9 cellular contexts compared by ENCODE assay signal in genomic region chr11:27722117-27722844, GRCh38. TPM values are rescaled to one million over a fixed set of nuclear protein-coding genes. Genes with fewer than 3 reads are reported as not detected.
DNase-seq lines count a peak whose midpoint lies in the region; ATAC-seq and TF ChIP-seq lines count a peak whose summit lies in the region.
"Had no signal": no experiment of that assay in that cellular context is flagged by ENCODE, and none has a peak within 500 bp of the region (broad histone marks: within the 10 kb centered on the region; RNA-seq: fewer than 3 reads in every experiment).

No MANE protein-coding gene starts in this region.

- H3K4me3 ChIP-seq in BJ (ENCODE audit: low read depth, low read length) (peak overlapping the region; percentile 58), thoracic aorta (peak overlapping the region; percentile 65)

- ATAC-seq in GM19463 (IDR thresholded peaks at IDR 0.05; ENCODE audit: unreplicated experiment) = peak; percentile 44
- ATAC-seq in WTC11 = peak; percentile 8
- ATAC-seq in thoracic aorta (ENCODE audit: insufficient number of reproducible peaks, low FRiP score, low read depth) = no peak
- no peak for ATAC-seq in HG02623 (IDR thresholded peaks at IDR 0.05; ENCODE audit: unreplicated experiment)

- peaks cover 71% of the 10 kb centered on the region for H3K27me3 Mint-ChIP-seq in WTC11 (ENCODE audit: low read depth)

- peaks cover 6% of the 10 kb centered on the region for H3K27me3 ChIP-seq in BJ (ENCODE audit: control insufficient read depth, insufficient read depth, low read length)
- peaks cover 9% of the 10 kb centered on the region for H3K27me3 ChIP-seq in thoracic aorta (replicated peaks; ENCODE audit: insufficient read depth)

- H3K4me1 ChIP-seq in thoracic aorta (ENCODE audit: control insufficient read depth in 1 of 2, low read depth in 2 of 2) = peaks cover 17 to 19% of the 10 kb centered on the region in 2 donors

- H3K36me3 Mint-ChIP-seq in WTC11 = no peaks in the 10 kb centered on the region

- peak overlapping the region; percentile 94 for H3K4me3 Mint-ChIP-seq in WTC11
- H3K4me3 Mint-ChIP-seq: central memory CD8-positive, alpha-beta T cell had no signal

- no peak overlapping the region for H3K27ac ChIP-seq in thoracic aorta

- no peak overlapping the region for H3K27ac Mint-ChIP-seq in WTC11

- DNase-seq in BJ (ENCODE audit: low read depth) (no peak), WTC11 (ENCODE audit: low spot score) (peak; percentile 62), iPS-NIHi11 (ENCODE audit: low spot score) (peak; percentile 50), thoracic aorta (ENCODE audit: low spot score) (no peak), posterior vena cava (ENCODE audit: low spot score) (no peak), foreskin melanocyte (no peak)

- H3K4me1 Mint-ChIP-seq in WTC11 = peaks cover 35% of the 10 kb centered on the region
- H3K4me1 Mint-ChIP-seq: central memory CD8-positive, alpha-beta T cell had no signal

- CTCF ChIA-PET in BJ (lab: Yijun Ruan, JAX) = interaction anchor here (0.8 to 2.1 kb wide), 2 partner anchors 205 to 977 kb away, joined by 4 to 5 read pairs; no protein-coding TSS in a partner anchor
- CTCF ChIA-PET in WTC11 (lab: Charles Lee) = interaction anchor here (0.7 to 9.1 kb wide), 5 partner anchors 16 to 952 kb away, joined by 3 to 184 read pairs (median 4); partner anchors contain the start of gene BDNF

- TF ChIP-seq CTCF in BJ (IDR thresholded peaks at IDR 0.05; ENCODE audit: insufficient read depth, low read depth, low read length) = no peak
- no peak for TF ChIP-seq CTCF in WTC11 (IDR thresholded peaks at IDR 0.05)
- no peak for TF ChIP-seq CTCF in thoracic aorta (IDR thresholded peaks at IDR 0.05)

- intact Hi-C loops in posterior vena cava (cut with DNase I) = loop anchor here in 1 of 2 donors (10.0 kb wide), 1 partner anchor 133 kb away; no protein-coding TSS in a partner anchor

- POLR2A ChIA-PET in BJ (lab: Charles Lee) (no interaction called here), WTC11 (lab: Charles Lee) (interaction anchor here (0.6 to 1.6 kb wide), 3 partner anchors 22 to 829 kb away, joined by 5 to 10 read pairs (median 9); partner anchors contain the start of genes BDNF, KIF18A and METTL15)

- no peaks in the 10 kb centered on the region for H3K9me3 Mint-ChIP-seq in WTC11

- no peaks in the 10 kb centered on the region for H3K36me3 ChIP-seq in BJ (ENCODE audit: control insufficient read depth, insufficient read depth, low read length)
- no peaks in the 10 kb centered on the region for H3K36me3 ChIP-seq in thoracic aorta

- no peaks in the 10 kb centered on the region for H3K9me3 ChIP-seq in thoracic aorta

TF ChIP-seq in WTC11, 78 proteins besides CTCF, POLR2A, EP300 and RAD21 (continues in another document):
- TF ChIP-seq ZBTB21 (CRISPR knock-in tag; IDR thresholded peaks at IDR 0.05; ENCODE audit: borderline replicate concordance) (peak; percentile 53; the same call in 1 of the 2 replicates), ETV6 (CRISPR knock-in tag; IDR thresholded peaks at IDR 0.05) (no peak), ZNF232 (CRISPR knock-in tag; IDR thresholded peaks at IDR 0.05) (peak; percentile 42; the same call in 1 of the 2 replicates), ZNF317 (CRISPR knock-in tag; IDR thresholded peaks at IDR 0.05; ENCODE audit: borderline replicate concordance, low read depth) (no peak), HMGXB4 (CRISPR knock-in tag; IDR thresholded peaks at IDR 0.05) (0 out of 2 replicates have a peak, but pooled peaks have one; percentile 29), KAT7 (CRISPR knock-in tag; IDR thresholded peaks at IDR 0.05; ENCODE audit: borderline replicate concordance) (peak; percentile 64; the same call in 1 of the 2 replicates), NFE2L1 (CRISPR knock-in tag; IDR thresholded peaks at IDR 0.05) (peak; percentile 75; the same call in 1 of the 2 replicates), PRRX2 (CRISPR knock-in tag; IDR thresholded peaks at IDR 0.05) (no peak), AR (CRISPR knock-in tag; IDR thresholded peaks at IDR 0.05) (no peak), TEAD1 (CRISPR knock-in tag; IDR thresholded peaks at IDR 0.05) (0 out of 2 replicates have a peak, but pooled peaks have one; percentile 33), JAZF1 (CRISPR knock-in tag; IDR thresholded peaks at IDR 0.05) (no peak), ZNF138 (CRISPR knock-in tag; conservative IDR thresholded peaks at IDR 0.05) (peak; percentile 54; the same call in 1 of the 2 replicates), RORB (CRISPR knock-in tag; IDR thresholded peaks at IDR 0.05) (no peak), ZNF281 (CRISPR knock-in tag; IDR thresholded peaks at IDR 0.05) (peak; percentile 40; the same call in 1 of the 2 replicates), TP53 (CRISPR knock-in tag; IDR thresholded peaks at IDR 0.05) (0 out of 2 replicates have a peak, but pooled peaks have one; percentile 13), FOXP4 (CRISPR knock-in tag; IDR thresholded peaks at IDR 0.05) (no peak)

RNA-seq across cellular contexts. Expression of gene BDNF, which starts 22.0 kb away (rescaled TPM):
- polyA plus RNA-seq in BJ (2011; rRNA removed) = 47.4 and 62.6 TPM in 2 replicates
- 40.8 and 46.9 TPM in 2 replicates for polyA minus RNA-seq in BJ (2011; rRNA and poly(A)+ RNA removed)
- 4.6 to 5.0 TPM (median 4.8 TPM) in 3 replicates for total RNA-seq in WTC11 (2021)
- 1 to 10 TPM in 1 of 2 donors, under 1 TPM in 1; 0.42 to 4.7 TPM for total RNA-seq in thoracic aorta
- 10 to 100 TPM; 12.5 to 35.7 TPM for total RNA-seq in posterior vena cava

Comparison
In these comparisons a context has a peak if more than half of its experiments do, and no peak if none do; other contexts are left out.
1. DNase-seq: peak in WTC11 (single experiment) and iPS-NIHi11 (single experiment); none in BJ (single experiment), thoracic aorta (single experiment), posterior vena cava (single experiment) and foreskin melanocyte (single experiment).
2. ATAC-seq: peak in GM19463 (single experiment) and WTC11 (single experiment); none in thoracic aorta (single experiment) and HG02623 (single experiment).